2 cellular contexts compared by ENCODE assay signal in genomic region chr1:162210171-162210570, GRCh38.
TF ChIP-seq lines count a peak whose summit lies in the region.

No MANE protein-coding gene starts in this region.

TF ChIP-seq in HEK293, 187 proteins besides CTCF, POLR2A, EP300 and RAD21:
- TF ChIP-seq EGR2 (tag by site-specific recombination; IDR thresholded peaks at IDR 0.05; ENCODE audit: low read depth) (peak; percentile 44; the same call in 1 of the 2 replicates), ZNF2 (tag by site-specific recombination; IDR thresholded peaks at IDR 0.05) (no peak)

TF ChIP-seq in H1, 55 proteins besides CTCF, POLR2A, EP300 and RAD21 (continued from another document):
- no peak for TF ChIP-seq CREB1 (IDR thresholded peaks at IDR 0.05)
- TF ChIP-seq NRF1 (IDR thresholded peaks at IDR 0.05; ENCODE audit: low read depth, low read length): no peak
- no peak for TF ChIP-seq RBBP5 (IDR thresholded peaks at IDR 0.05; ENCODE audit: borderline replicate concordance, low read depth, low read length)
- TF ChIP-seq SIX5 (IDR thresholded peaks at IDR 0.05; ENCODE audit: low read depth, low read length): no peak
- TF ChIP-seq TAF7 (optimal IDR thresholded peaks at IDR 0.05; ENCODE audit: borderline replicate concordance, low read depth, low read length): no peak
- no peak for TF ChIP-seq CBX8 (IDR thresholded peaks at IDR 0.05; ENCODE audit: borderline replicate concordance, low read depth, low read length)
- no peak for TF ChIP-seq EGR1 (IDR thresholded peaks at IDR 0.05; ENCODE audit: borderline replicate concordance, low read depth, low read length)
- no peak for TF ChIP-seq KDM4A (IDR thresholded peaks at IDR 0.05; ENCODE audit: low read depth, low read length, severe bottlenecking)
- TF ChIP-seq SP1 (IDR thresholded peaks at IDR 0.05; ENCODE audit: low read depth, low read length): no peak
- no peak for TF ChIP-seq KDM1A (IDR thresholded peaks at IDR 0.05; ENCODE audit: borderline replicate concordance, low read length)
- TF ChIP-seq FOSL1 (IDR thresholded peaks at IDR 0.05; ENCODE audit: insufficient read depth, low read depth, low read length): no peak
- no peak for TF ChIP-seq POU5F1 (IDR thresholded peaks at IDR 0.05; ENCODE audit: low read depth, low read length)
- TF ChIP-seq RNF2 (IDR thresholded peaks at IDR 0.05; ENCODE audit: borderline replicate concordance, low read depth, low read length, missing control alignments, poor library complexity, severe bottlenecking): no peak
